Comparison of ENCODE assay signal across 20 cellular contexts in genomic region chr10:119525116-119525515, GRCh38.
"Had no signal": no experiment of that assay in that cellular context is flagged by ENCODE, and none has a peak within 500 bp of the region (broad histone marks: within the 10 kb centered on the region; RNA-seq: fewer than 3 reads in every experiment).

No MANE protein-coding gene starts in this region.

- H3K36me3 ChIP-seq: cardiac muscle cell, prostate gland, right atrium auricular region had no signal

- H3K27me3 Mint-ChIP-seq: activated B cell treated with CpG ODN at 0.5 μM for 24 hours; activated CD4-positive, alpha-beta T cell treated with anti-CD3 and anti-CD28 coated beads, Interleukin-2, amount 10 ng/mL, durations not matched to agents 24 days and 14 days; stimulated activated naive CD8-positive, alpha-beta T cell treated with anti-CD3 and anti-CD28 coated beads, Interleukin-15, Interleukin-2, amounts not matched to agents 100 ng/mL and 50 ng/mL, for 24 hours had no signal

- H3K4me3 Mint-ChIP-seq: activated B cell treated with CpG ODN at 0.5 μM for 24 hours; activated CD4-positive, alpha-beta T cell treated with anti-CD3 and anti-CD28 coated beads, Interleukin-2, amount 10 ng/mL, durations not matched to agents 24 days and 14 days; activated T-helper 1 cell treated with anti-CD3 and anti-CD28 coated beads, Interleukin-12 subunit alpha, Interleukin-12 subunit beta, Interleukin-2, Interleukin-4 antibody, amounts not matched to agents 30 ng/mL and 10 ng/mL and 1 ng/mL, durations not matched to agents 14 hours and 24 hours and 36 hours; mesothelial cell of epicardium; neural crest cell; stimulated activated naive CD8-positive, alpha-beta T cell treated with anti-CD3 and anti-CD28 coated beads, Interleukin-15, Interleukin-2, amounts not matched to agents 100 ng/mL and 50 ng/mL, for 24 hours; type B pancreatic cell had no signal

- H3K27ac Mint-ChIP-seq: activated B cell treated with CpG ODN at 0.5 μM for 24 hours; activated CD4-positive, alpha-beta T cell treated with anti-CD3 and anti-CD28 coated beads, Interleukin-2, amount 10 ng/mL, durations not matched to agents 24 days and 14 days; activated T-helper 1 cell treated with anti-CD3 and anti-CD28 coated beads, Interleukin-12 subunit alpha, Interleukin-12 subunit beta, Interleukin-2, Interleukin-4 antibody, amounts not matched to agents 30 ng/mL and 10 ng/mL and 1 ng/mL, durations not matched to agents 14 hours and 24 hours and 36 hours; mesothelial cell of epicardium; type B pancreatic cell had no signal

- H3K36me3 Mint-ChIP-seq: type B pancreatic cell had no signal

- H3K4me1 ChIP-seq: prostate gland, right atrium auricular region had no signal

- DNase-seq: activated B cell treated with CpG ODN at 0.5 μM for 24 hours; activated CD4-positive, alpha-beta T cell treated with anti-CD3 and anti-CD28 coated beads, Interleukin-2, amount 10 ng/mL, durations not matched to agents 24 days and 14 days; activated naive CD4-positive, alpha-beta T cell treated with Interleukin-2 at 50 U/mL for 16 hours; amniotic stem cell; foreskin keratinocyte; kidney; stimulated activated CD4-positive, alpha-beta T cell treated with anti-CD3 and anti-CD28 coated beads, Interleukin-2, amount 100 ng/mL, for 24 hours; T-helper 1 cell; T-helper 9 cell had no signal

- H3K27ac ChIP-seq: cardiac muscle cell, dorsolateral prefrontal cortex, foreskin keratinocyte, prostate gland, right atrium auricular region had no signal

- H3K9me3 ChIP-seq: prostate gland, right atrium auricular region had no signal

- H3K4me3 ChIP-seq: cardiac muscle cell, dorsolateral prefrontal cortex, lung, prostate gland, right atrium auricular region had no signal

- ATAC-seq: foreskin keratinocyte, left lobe of liver had no signal

- H3K27me3 ChIP-seq: cardiac muscle cell, foreskin keratinocyte, right atrium auricular region had no signal

- H3K4me1 Mint-ChIP-seq: neural crest cell had no signal

- H3K9me3 Mint-ChIP-seq: activated B cell treated with CpG ODN at 0.5 μM for 24 hours; activated CD4-positive, alpha-beta T cell treated with anti-CD3 and anti-CD28 coated beads, Interleukin-2, amount 10 ng/mL, durations not matched to agents 24 days and 14 days; activated T-helper 1 cell treated with anti-CD3 and anti-CD28 coated beads, Interleukin-12 subunit alpha, Interleukin-12 subunit beta, Interleukin-2, Interleukin-4 antibody, amounts not matched to agents 30 ng/mL and 10 ng/mL and 1 ng/mL, durations not matched to agents 14 hours and 24 hours and 36 hours; mesothelial cell of epicardium; neural crest cell; stimulated activated naive CD8-positive, alpha-beta T cell treated with anti-CD3 and anti-CD28 coated beads, Interleukin-15, Interleukin-2, amounts not matched to agents 100 ng/mL and 50 ng/mL, for 24 hours; type B pancreatic cell had no signal
